ENCODE assay signal across 8 cellular contexts in genomic region chr5:149271717-149272558, GRCh38. TPM values are rescaled to one million over a fixed set of nuclear protein-coding genes. Genes with fewer than 3 reads are reported as not detected.
A peak's percentile ranks its signal among the peaks of the same experiment; 100 is the strongest.
DNase-seq lines count a peak whose midpoint lies in the region; ATAC-seq and TF ChIP-seq lines count a peak whose summit lies in the region.

Gene AFAP1L1 (plus strand): TSS chr5:149271859. CDS start chr5:149271969, 110 bp downstream.

- H3K36me3 ChIP-seq in Panc1 (ENCODE audit: control insufficient read depth, insufficient read depth, low read length) = no peaks in the 10 kb centered on the region
- H3K36me3 ChIP-seq in hepatocyte (replicated peaks; ENCODE audit: insufficient read depth, low read depth) = no peaks in the 10 kb centered on the region

- no peaks in the 10 kb centered on the region for H3K36me3 Mint-ChIP-seq in activated CD4-positive, alpha-beta T cell treated with anti-CD3 and anti-CD28 coated beads, Interleukin-2, amount 10 ng/mL, durations not matched to agents 7 days and 5 days (ENCODE audit: low read depth)
- H3K36me3 Mint-ChIP-seq in MCF 10A (ENCODE audit: insufficient read depth, unreplicated experiment) = no peaks in the 10 kb centered on the region

- CTCF ChIA-PET in activated CD4-positive, alpha-beta T cell treated with anti-CD3 and anti-CD28 coated beads, Interleukin-2, amount 10 ng/mL, durations not matched to agents 7 days and 5 days (lab: Charles Lee) = interaction anchor here (0.6 kb wide), 1 partner anchor 123 kb away, joined by 4 read pairs; no protein-coding TSS in a partner anchor
- CTCF ChIA-PET in Panc1 (lab: Charles Lee) = no interaction called here
- CTCF ChIA-PET in MCF 10A (lab: Yijun Ruan, JAX) = interaction anchor here (0.7 to 1.0 kb wide), 5 partner anchors 53 to 531 kb away, joined by 3 to 6 read pairs (median 4); partner anchors contain the start of gene ABLIM3

- H3K9me3 ChIP-seq in Panc1 (ENCODE audit: control insufficient read depth, insufficient read depth, low read depth, low read length) (peaks cover 6% of the 10 kb centered on the region; the same call in 1 of the 2 replicates), hepatocyte (ENCODE audit: low read depth) (no peaks in the 10 kb centered on the region)

- peak within 1 kb of the TSS; percentile 96 for H3K4me2 ChIP-seq in hepatocyte

- TF ChIP-seq CTCF in Panc1 (IDR thresholded peaks at IDR 0.05) = no peak
- no peak for TF ChIP-seq CTCF in MCF 10A (IDR thresholded peaks at IDR 0.05; ENCODE audit: unreplicated experiment)
- TF ChIP-seq CTCF in hepatocyte (IDR thresholded peaks at IDR 0.05; ENCODE audit: poor library complexity) = no peak

- DNase-seq in activated CD4-positive, alpha-beta T cell treated with anti-CD3 and anti-CD28 coated beads, Interleukin-2, amount 10 ng/mL, durations not matched to agents 7 days and 5 days = peak; percentile 13
- no peak for DNase-seq in activated CD4-positive, alpha-beta T cell treated with anti-CD3 and anti-CD28 coated beads for 4 hours
- no peak for DNase-seq in Panc1 (ENCODE audit: low read depth, low spot score)
- peak; percentile 55 for DNase-seq in MCF 10A (ENCODE audit: unreplicated experiment)
- peak; percentile 71 for DNase-seq in hepatocyte (ENCODE audit: low spot score)
- peak; percentile 89 for DNase-seq in posterior vena cava (ENCODE audit: low spot score)
- DNase-seq in GOT3 (lab: John Stamatoyannopoulos, UW) = no peak

- H3K27ac Mint-ChIP-seq in activated CD4-positive, alpha-beta T cell treated with anti-CD3 and anti-CD28 coated beads, Interleukin-2, amount 10 ng/mL, durations not matched to agents 7 days and 5 days = no peak within 1 kb of the TSS
- peak within 1 kb of the TSS; percentile 12 for H3K27ac Mint-ChIP-seq in MCF 10A (ENCODE audit: low read depth, unreplicated experiment)

- H2AFZ ChIP-seq in hepatocyte = peak within 1 kb of the TSS; percentile 88

- peaks cover 46% of the 10 kb centered on the region for H3K27me3 Mint-ChIP-seq in activated CD4-positive, alpha-beta T cell treated with anti-CD3 and anti-CD28 coated beads, Interleukin-2, amount 10 ng/mL, durations not matched to agents 7 days and 5 days
- H3K27me3 Mint-ChIP-seq in MCF 10A (ENCODE audit: insufficient read depth, unreplicated experiment) = no peaks in the 10 kb centered on the region

- H3K4me3 ChIP-seq in Panc1 (ENCODE audit: low read depth in 2 of 2, low read length in 2 of 2) (peak within 1 kb of the TSS; percentile 54 to 83), hepatocyte (peak within 1 kb of the TSS; percentile 9)

- no peaks in the 10 kb centered on the region for H3K27me3 ChIP-seq in Panc1 (ENCODE audit: control insufficient read depth, insufficient read depth, low read length)
- peaks cover 18% of the 10 kb centered on the region for H3K27me3 ChIP-seq in hepatocyte

- H3K4me1 ChIP-seq in Panc1 (ENCODE audit: control insufficient read depth, insufficient read depth, low read length) = peaks cover 10% of the 10 kb centered on the region; the same call in 1 of the 2 replicates
- no peaks in the 10 kb centered on the region for H3K4me1 ChIP-seq in hepatocyte (ENCODE audit: insufficient read depth)

- BruUV-seq in Panc1 (replicated peaks; lab: Mats Ljungman, UMichigan) (no TSS peak), MCF 10A (replicated peaks; lab: Mats Ljungman, UMichigan) (no TSS peak)

- peak within 1 kb of the TSS; percentile 74 for H3K27ac ChIP-seq in Panc1 (ENCODE audit: low read length)
- no peak within 1 kb of the TSS for H3K27ac ChIP-seq in hepatocyte

- POLR2A ChIA-PET in activated CD4-positive, alpha-beta T cell treated with anti-CD3 and anti-CD28 coated beads, Interleukin-2, amount 10 ng/mL, durations not matched to agents 7 days and 5 days (lab: Charles Lee) = no interaction called here
- POLR2A ChIA-PET in Panc1 (lab: Charles Lee) = no interaction called here
- POLR2A ChIA-PET in MCF 10A (lab: Yijun Ruan, JAX) = interaction anchor here (0.6 to 2.5 kb wide), 10 partner anchors 8 to 296 kb away, joined by 3 to 10 read pairs (median 4); partner anchors contain the start of genes CSNK1A1 and GRPEL2

- H3K9me3 Mint-ChIP-seq in activated CD4-positive, alpha-beta T cell treated with anti-CD3 and anti-CD28 coated beads, Interleukin-2, amount 10 ng/mL, durations not matched to agents 7 days and 5 days = no peaks in the 10 kb centered on the region
- H3K9me3 Mint-ChIP-seq in MCF 10A (ENCODE audit: unreplicated experiment) = peaks cover 8% of the 10 kb centered on the region

- ATAC-seq in Panc1 (peak; percentile 88), GM19467 (IDR thresholded peaks at IDR 0.05; ENCODE audit: unreplicated experiment) (no peak)

- H3K79me2 ChIP-seq in hepatocyte = no peaks in the 10 kb centered on the region

- in situ Hi-C loops in Panc1 (cut with HindIII; ENCODE audit: low pct_unique_long_range_greater_than_20kb, low sequenced_read_pairs) = loop anchor here (25.0 kb wide), 1 partner anchor 135 kb away; the partner anchor contains the start of gene ABLIM3

- H3K4me1 Mint-ChIP-seq in activated CD4-positive, alpha-beta T cell treated with anti-CD3 and anti-CD28 coated beads, Interleukin-2, amount 10 ng/mL, durations not matched to agents 7 days and 5 days = peaks cover 9% of the 10 kb centered on the region
- peaks cover 14% of the 10 kb centered on the region for H3K4me1 Mint-ChIP-seq in MCF 10A (ENCODE audit: insufficient read depth, unreplicated experiment)

- H3K4me3 Mint-ChIP-seq in activated CD4-positive, alpha-beta T cell treated with anti-CD3 and anti-CD28 coated beads, Interleukin-2, amount 10 ng/mL, durations not matched to agents 7 days and 5 days = peak within 1 kb of the TSS; percentile 72
- H3K4me3 Mint-ChIP-seq in MCF 10A (ENCODE audit: unreplicated experiment) = peak within 1 kb of the TSS; percentile 78

- intact Hi-C loops in Panc1 (cut with micrococcal nuclease; ENCODE audit: unreplicated experiment) = loop anchor here (5.0 kb wide), 1 partner anchor 290 kb away; no protein-coding TSS in a partner anchor
- intact Hi-C loops in MCF 10A (cut with micrococcal nuclease) = loop anchor here (5.0 kb wide), 1 partner anchor 85 kb away; the partner anchor contains the start of gene PCYOX1L
- intact Hi-C loops in posterior vena cava (cut with DNase I) = loop anchor here in 1 of 2 donors (1.0 kb wide), 1 partner anchor 16 kb away; no protein-coding TSS in a partner anchor

- H3K9me2 ChIP-seq in hepatocyte (replicated peaks; ENCODE audit: insufficient read depth) = no peaks in the 10 kb centered on the region

- 1% methylated on average over 49 of the region's 81 CpGs for WGBS in hepatocyte (ENCODE audit: low lambda C conversion rate, missing lambda C conversion rate)

- no peaks in the 10 kb centered on the region for H4K20me1 ChIP-seq in hepatocyte (ENCODE audit: insufficient read depth, poor library complexity, severe bottlenecking)

RNA-seq across cellular contexts. Expression of gene AFAP1L1, which starts in this region (rescaled TPM):
- not detected for total RNA-seq in activated CD4-positive, alpha-beta T cell treated with anti-CD3 and anti-CD28 coated beads, Interleukin-2, amount 10 ng/mL, durations not matched to agents 7 days and 5 days
- total RNA-seq in Panc1 (2021; ENCODE audit: unreplicated experiment) (15.2 TPM), MCF 10A (2022) (4.8 TPM in 2 replicates), hepatocyte (1.2 and 1.3 TPM in 2 replicates), posterior vena cava (10 to 100 TPM; 17.9 to 30.3 TPM)
- polyA plus RNA-seq in Panc1 (2012; ENCODE audit: insufficient read length) = 20.0 TPM
- 1.8 and 2.3 TPM in 2 replicates for polyA plus RNA-seq in hepatocyte

Comparison
In these comparisons a context has a peak if more than half of its experiments do, and no peak if none do; other contexts are left out.
1. Peak in DNase-seq in activated CD4-positive, alpha-beta T cell treated with anti-CD3 and anti-CD28 coated beads, Interleukin-2, amount 10 ng/mL, durations not matched to agents 7 days and 5 days; RNA of the gene not detected or under 1 TPM.
2. DNase-seq: peak in MCF 10A (single experiment), hepatocyte (single experiment) and posterior vena cava (single experiment); none in activated CD4-positive, alpha-beta T cell treated with anti-CD3 and anti-CD28 coated beads for 4 hours (0 of 2), Panc1 (single experiment) and GOT3 (single experiment).